In genomic region chr2:44579837-44580230, GRCh38 we compare ENCODE assay signal across 15 cellular contexts.
DNase-seq lines count a peak whose midpoint lies in the region; ATAC-seq, FAIRE-seq and TF ChIP-seq lines count a peak whose summit lies in the region.
"Had no signal": no experiment of that assay in that cellular context is flagged by ENCODE, and none has a peak within 500 bp of the region (broad histone marks: within the 10 kb centered on the region; RNA-seq: fewer than 3 reads in every experiment).

No MANE protein-coding gene starts in this region.

- intact Hi-C loops in activated CD4-positive, alpha-beta T cell treated with anti-CD3 and anti-CD28 coated beads, Interleukin-2, amount 10 ng/mL, durations not matched to agents 24 days and 14 days (cut with micrococcal nuclease), result loop anchor here (5.0 to 10.0 kb wide), 2 partner anchors 255 to 917 kb away; no protein-coding TSS in a partner anchor
- intact Hi-C loops in GM12878 (cut with micrococcal nuclease; ENCODE audit: unreplicated experiment), result loop anchor here (10.0 kb wide), 1 partner anchor 255 kb away; no protein-coding TSS in a partner anchor

- H3K9me3 ChIP-seq in GM12878 (replicated peaks; ENCODE audit: control insufficient read depth, insufficient read depth, low read length), result no peaks in the 10 kb centered on the region
- H3K9me3 ChIP-seq: BLaER1 treated with 17β-estradiol and CSF1 and Interleukin-3, amounts not matched to agents 10 nM and 100 nM had no signal

- BruUV-seq in GM12878 (replicated peaks; lab: Mats Ljungman, UMichigan), result no TSS peak

- ATAC-seq in GM12878, result no peak
- ATAC-seq: HepG2 had no signal

- H3K9me3 Mint-ChIP-seq in activated CD4-positive, alpha-beta T cell treated with anti-CD3 and anti-CD28 coated beads, Interleukin-2, amount 10 ng/mL, durations not matched to agents 24 days and 14 days, result no peaks in the 10 kb centered on the region
- no peaks in the 10 kb centered on the region for H3K9me3 Mint-ChIP-seq in activated CD4-positive, alpha-beta T cell treated with anti-CD3 and anti-CD28 coated beads, Interleukin-2, amount 10 ng/mL, durations not matched to agents 7 days and 5 days
- H3K9me3 Mint-ChIP-seq: H9 had no signal

- no peak for TF ChIP-seq EP300 in GM12878 (IDR thresholded peaks at IDR 0.05; ENCODE audit: borderline replicate concordance in 1 of 2, control insufficient read depth in 1 of 2, low read depth in 2 of 2, low read length in 2 of 2)

- 100% methylated on average over 2 of the region's 2 CpGs for WGBS in GM12878 (ENCODE audit: insufficient coverage, insufficient replicate concordance, low lambda C conversion rate, missing lambda C conversion rate)

- peaks cover 11% of the 10 kb centered on the region; the same call in 1 of the 2 replicates for H3K4me1 ChIP-seq in GM12878 (ENCODE audit: control insufficient read depth, insufficient read depth, low read length)
- H3K4me1 ChIP-seq: SJCRH30 had no signal

- TF ChIP-seq CTCF in GM12878 (IDR thresholded peaks at IDR 0.05 in 2 of 3, conservative IDR thresholded peaks at IDR 0.05 in 1 of 3; ENCODE audit: control insufficient read depth in 2 of 3, extremely low read depth in 1 of 3, insufficient read depth in 1 of 3, low read depth in 3 of 3, low read length in 3 of 3), result no peak

- no peaks in the 10 kb centered on the region for H3K79me2 ChIP-seq in GM12878 (ENCODE audit: control insufficient read depth, insufficient read depth, low read length)

- H3K36me3 ChIP-seq in GM12878 (ENCODE audit: control insufficient read depth in 2 of 2, insufficient read depth in 2 of 2, low read length in 1 of 2), result no peaks in the 10 kb centered on the region
- H3K36me3 ChIP-seq: BLaER1 treated with 17β-estradiol and CSF1 and Interleukin-3, amounts not matched to agents 10 nM and 100 nM; SJCRH30 had no signal

- no peaks in the 10 kb centered on the region for H3K27me3 Mint-ChIP-seq in activated CD4-positive, alpha-beta T cell treated with anti-CD3 and anti-CD28 coated beads, Interleukin-2, amount 10 ng/mL, durations not matched to agents 24 days and 14 days
- H3K27me3 Mint-ChIP-seq in activated CD4-positive, alpha-beta T cell treated with anti-CD3 and anti-CD28 coated beads, Interleukin-2, amount 10 ng/mL, durations not matched to agents 7 days and 5 days, result no peaks in the 10 kb centered on the region

- POLR2A ChIA-PET in activated CD4-positive, alpha-beta T cell treated with anti-CD3 and anti-CD28 coated beads, Interleukin-2, amount 10 ng/mL, durations not matched to agents 7 days and 5 days (lab: Charles Lee), result no interaction called here
- POLR2A ChIA-PET in GM12878 (lab: Charles Lee), result interaction anchor here (0.9 to 1.7 kb wide), 8 partner anchors 13 to 74 kb away, joined by 3 to 7 read pairs (median 4); no protein-coding TSS in a partner anchor

- H3K27ac Mint-ChIP-seq in activated CD4-positive, alpha-beta T cell treated with anti-CD3 and anti-CD28 coated beads, Interleukin-2, amount 10 ng/mL, durations not matched to agents 24 days and 14 days, result no peak overlapping the region
- H3K27ac Mint-ChIP-seq in activated CD4-positive, alpha-beta T cell treated with anti-CD3 and anti-CD28 coated beads, Interleukin-2, amount 10 ng/mL, durations not matched to agents 7 days and 5 days, result no peak overlapping the region

- H3K4me1 Mint-ChIP-seq in activated CD4-positive, alpha-beta T cell treated with anti-CD3 and anti-CD28 coated beads, Interleukin-2, amount 10 ng/mL, durations not matched to agents 24 days and 14 days, result peaks cover 18% of the 10 kb centered on the region
- H3K4me1 Mint-ChIP-seq in activated CD4-positive, alpha-beta T cell treated with anti-CD3 and anti-CD28 coated beads, Interleukin-2, amount 10 ng/mL, durations not matched to agents 7 days and 5 days, result peaks cover 16% of the 10 kb centered on the region

- CTCF ChIA-PET in activated CD4-positive, alpha-beta T cell treated with anti-CD3 and anti-CD28 coated beads, Interleukin-2, amount 10 ng/mL, durations not matched to agents 7 days and 5 days (lab: Charles Lee), result no interaction called here
- CTCF ChIA-PET in GM12878 (lab: Yijun Ruan, JAX), result interaction anchor here (1.8 to 5.3 kb wide), 5 partner anchors 12 to 100 kb away, joined by 7 to 30 read pairs (median 12); no protein-coding TSS in a partner anchor

- no peaks in the 10 kb centered on the region for H4K20me1 ChIP-seq in GM12878 (ENCODE audit: control insufficient read depth, insufficient read depth)
- H4K20me1 ChIP-seq: BLaER1 treated with 17β-estradiol and CSF1 and Interleukin-3, amounts not matched to agents 10 nM and 100 nM had no signal

- in situ Hi-C loops in GM12878 (cut with MboI), result no loop called here

- H3K4me3 ChIP-seq in GM12878, result no peak overlapping the region
- H3K4me3 ChIP-seq: BLaER1 treated with 17β-estradiol and CSF1 and Interleukin-3, amounts not matched to agents 10 nM and 100 nM; SJCRH30 had no signal

- TF ChIP-seq RAD21 in GM12878 (IDR thresholded peaks at IDR 0.05; ENCODE audit: insufficient read depth, low read depth, low read length), result no peak

- H3K4me3 Mint-ChIP-seq in activated CD4-positive, alpha-beta T cell treated with anti-CD3 and anti-CD28 coated beads, Interleukin-2, amount 10 ng/mL, durations not matched to agents 24 days and 14 days, result peak overlapping the region; percentile 34
- H3K4me3 Mint-ChIP-seq in activated CD4-positive, alpha-beta T cell treated with anti-CD3 and anti-CD28 coated beads, Interleukin-2, amount 10 ng/mL, durations not matched to agents 7 days and 5 days, result no peak overlapping the region
- H3K4me3 Mint-ChIP-seq: H9 had no signal

- SMC1A ChIA-PET in GM12878 (lab: Charles Lee; ENCODE audit: uncharacterized antibody, unreplicated experiment), result interaction anchor here (0.6 to 7.4 kb wide), 18 partner anchors 12 to 256 kb away, joined by 3 to 57 read pairs (median 12); no protein-coding TSS in a partner anchor

- TF ChIP-seq POLR2A in GM12878 (IDR thresholded peaks at IDR 0.05; ENCODE audit: low read depth, low read length), result no peak

- FAIRE-seq in GM12878 (lab: Jason Lieb, UNC), result no peak
- FAIRE-seq: HepG2 had no signal

- DNase-seq in activated CD4-positive, alpha-beta T cell treated with anti-CD3 and anti-CD28 coated beads, Interleukin-2, amount 10 ng/mL, durations not matched to agents 24 days and 14 days, result no peak
- no peak for DNase-seq in activated CD4-positive, alpha-beta T cell treated with anti-CD3 and anti-CD28 coated beads, Interleukin-2, amount 10 ng/mL, durations not matched to agents 7 days and 5 days
- DNase-seq in LHCN-M2 (ENCODE audit: low read depth) (peak; percentile 19), GM12878 (ENCODE audit: low read depth, low spot score) (no peak), putamen (ENCODE audit: low spot score) (peak; percentile 56), mesenteric fat pad (ENCODE audit: low spot score) (no peak), T-helper 9 cell (no peak), KG1 (lab: John Stamatoyannopoulos, UW) (no peak)
- DNase-seq: H9, NCI-H187 treated with DMSO at 0.1 percent for 48 hours, RPMI8226, SJCRH30 had no signal

- H3K4me2 ChIP-seq in GM12878 (ENCODE audit: control insufficient read depth, insufficient read depth), result peak overlapping the region; percentile 78

- RAD21 ChIA-PET in GM12878 (lab: Charles Lee; ENCODE audit: unreplicated experiment), result interaction anchor here (1.0 to 2.6 kb wide), 17 partner anchors 9 to 375 kb away, joined by 3 to 41 read pairs (median 5); no protein-coding TSS in a partner anchor

- no peaks in the 10 kb centered on the region for H3K36me3 Mint-ChIP-seq in activated CD4-positive, alpha-beta T cell treated with anti-CD3 and anti-CD28 coated beads, Interleukin-2, amount 10 ng/mL, durations not matched to agents 24 days and 14 days (ENCODE audit: low read depth)
- H3K36me3 Mint-ChIP-seq in activated CD4-positive, alpha-beta T cell treated with anti-CD3 and anti-CD28 coated beads, Interleukin-2, amount 10 ng/mL, durations not matched to agents 7 days and 5 days (ENCODE audit: low read depth), result no peaks in the 10 kb centered on the region

- no peaks in the 10 kb centered on the region for H3K27me3 ChIP-seq in GM12878 (replicated peaks in 1 of 2; ENCODE audit: control insufficient read depth in 2 of 2, insufficient read depth in 2 of 2, low read length in 1 of 2)
- H3K27me3 ChIP-seq: BLaER1 treated with 17β-estradiol and CSF1 and Interleukin-3, amounts not matched to agents 10 nM and 100 nM; SJCRH30 had no signal

- H2AFZ ChIP-seq in GM12878 (ENCODE audit: control insufficient read depth, low read depth, low read length), result no peak overlapping the region

- H3K9ac ChIP-seq in GM12878 (ENCODE audit: control insufficient read depth, insufficient read depth, low read length), result no peak overlapping the region

- no peak overlapping the region for H3K27ac ChIP-seq in GM12878 (ENCODE audit: control insufficient read depth, insufficient read depth)
- H3K27ac ChIP-seq: 22Rv1, SJCRH30 had no signal

TF ChIP-seq in GM12878, 131 proteins besides CTCF, POLR2A, EP300 and RAD21:
- TF ChIP-seq ZNF217 (IDR thresholded peaks at IDR 0.05) (no peak), POLR2AphosphoS5 (IDR thresholded peaks at IDR 0.05; ENCODE audit: low read length) (no peak)
TF ChIP-seq in GM12878: peak in this region for 0.

Comparison
In these comparisons a context has a peak if more than half of its experiments do, and no peak if none do; other contexts are left out.
1. DNase-seq: peak in LHCN-M2 (single experiment) and putamen (single experiment); none in activated CD4-positive, alpha-beta T cell treated with anti-CD3 and anti-CD28 coated beads, Interleukin-2, amount 10 ng/mL, durations not matched to agents 24 days and 14 days (single experiment), activated CD4-positive, alpha-beta T cell treated with anti-CD3 and anti-CD28 coated beads, Interleukin-2, amount 10 ng/mL, durations not matched to agents 7 days and 5 days (single experiment), GM12878 (single experiment), mesenteric fat pad (single experiment), T-helper 9 cell (single experiment) and KG1 (single experiment).